In genomic region chr1:2555634-2556276, GRCh38 we compare ENCODE assay signal across 8 cellular contexts. TPM values are rescaled to one million over a fixed set of nuclear protein-coding genes. Genes with fewer than 3 reads are reported as not detected.
DNase-seq lines count a peak whose midpoint lies in the region; ATAC-seq lines count a peak whose summit lies in the region.

No MANE protein-coding gene starts in this region.

- peak overlapping the region; percentile 97 to 98 (median 97) for H3K27ac Mint-ChIP-seq in IgD-negative memory B cell
- peak overlapping the region; percentile 96 for H3K27ac Mint-ChIP-seq in dendritic cell treated with granulocyte-macrophage colony-stimulating factor and Interleukin-4, amounts not matched to agents 40 ng/mL and 50 ng/mL, for 4 days

- H3K4me1 ChIP-seq in mucosa of rectum (ENCODE audit: control insufficient read depth in 2 of 2, insufficient read depth in 2 of 2, low read length in 2 of 2), result peaks cover 28 to 35% of the 10 kb centered on the region in 2 donors
- peaks cover 37% of the 10 kb centered on the region for H3K4me1 ChIP-seq in stomach smooth muscle (ENCODE audit: control insufficient read depth, insufficient read depth, low read length)

- intact Hi-C loops in dendritic cell treated with granulocyte-macrophage colony-stimulating factor and Interleukin-4, amounts not matched to agents 40 ng/mL and 50 ng/mL, for 4 days (cut with micrococcal nuclease), result loop anchor here (1.0 to 2.0 kb wide), 2 partner anchors 7 to 23 kb away; no protein-coding TSS in a partner anchor

- H3K36me3 ChIP-seq in mucosa of rectum (ENCODE audit: control insufficient read depth in 2 of 2, insufficient read depth in 2 of 2, low read length in 2 of 2) (peaks cover 17 to 19% of the 10 kb centered on the region in 2 donors), stomach smooth muscle (ENCODE audit: control insufficient read depth in 2 of 2, insufficient read depth in 2 of 2, low read length in 2 of 2) (peaks cover 0 to 4% of the 10 kb centered on the region in 2 donors)

- peak; percentile 38 for ATAC-seq in GM19043 (IDR thresholded peaks at IDR 0.05; ENCODE audit: low read depth, unreplicated experiment)

- H3K9me3 ChIP-seq in mucosa of rectum (ENCODE audit: control insufficient read depth in 2 of 2, low read length in 2 of 2), result no peaks in the 10 kb centered on the region
- no peaks in the 10 kb centered on the region for H3K9me3 ChIP-seq in stomach smooth muscle (ENCODE audit: control insufficient read depth in 2 of 2, low read length in 2 of 2)

- peaks cover 13 to 22% (median 17%) of the 10 kb centered on the region in 3 donors for H3K4me1 Mint-ChIP-seq in IgD-negative memory B cell
- peaks cover 65% of the 10 kb centered on the region for H3K4me1 Mint-ChIP-seq in dendritic cell treated with granulocyte-macrophage colony-stimulating factor and Interleukin-4, amounts not matched to agents 40 ng/mL and 50 ng/mL, for 4 days (ENCODE audit: low read depth)

- H3K9ac ChIP-seq in mucosa of rectum (ENCODE audit: low read depth in 1 of 2, low read length in 2 of 2) (peak overlapping the region; percentile 99), stomach smooth muscle (ENCODE audit: low read length in 2 of 2) (peak overlapping the region; percentile 75 to 90)

- peak; percentile 79 for DNase-seq in AG08396 (ENCODE audit: low spot score)
- peak; percentile 77 for DNase-seq in activated CD4-positive, CD25-positive, alpha-beta regulatory T cell treated with anti-CD3 and anti-CD28 coated beads, Interleukin-2, amount 50 U/mL, for 72 hours
- no peak for DNase-seq in 8988T

- H3K27me3 Mint-ChIP-seq in IgD-negative memory B cell, result no peaks in the 10 kb centered on the region
- peaks cover 9% of the 10 kb centered on the region for H3K27me3 Mint-ChIP-seq in dendritic cell treated with granulocyte-macrophage colony-stimulating factor and Interleukin-4, amounts not matched to agents 40 ng/mL and 50 ng/mL, for 4 days

- H3K4me3 Mint-ChIP-seq in IgD-negative memory B cell, result peak overlapping the region; percentile 95 to 99 (median 97)
- H3K4me3 Mint-ChIP-seq in dendritic cell treated with granulocyte-macrophage colony-stimulating factor and Interleukin-4, amounts not matched to agents 40 ng/mL and 50 ng/mL, for 4 days, result peak overlapping the region; percentile 84

- no peaks in the 10 kb centered on the region for H3K36me3 Mint-ChIP-seq in IgD-negative memory B cell
- peaks cover 60% of the 10 kb centered on the region for H3K36me3 Mint-ChIP-seq in dendritic cell treated with granulocyte-macrophage colony-stimulating factor and Interleukin-4, amounts not matched to agents 40 ng/mL and 50 ng/mL, for 4 days (ENCODE audit: low read depth)

- H3K4me3 ChIP-seq in mucosa of rectum (ENCODE audit: low read length in 2 of 2), result peak overlapping the region; percentile 92 to 100
- peak overlapping the region; percentile 82 to 90 for H3K4me3 ChIP-seq in stomach smooth muscle (ENCODE audit: low read length in 2 of 2)

- no peaks in the 10 kb centered on the region for H3K27me3 ChIP-seq in mucosa of rectum (ENCODE audit: control insufficient read depth in 2 of 2, insufficient read depth in 2 of 2, low read length in 2 of 2)
- no peaks in the 10 kb centered on the region for H3K27me3 ChIP-seq in stomach smooth muscle (ENCODE audit: control insufficient read depth in 1 of 2, insufficient read depth in 2 of 2, low read length in 2 of 2)

- H3K27ac ChIP-seq in mucosa of rectum (ENCODE audit: low read depth in 2 of 2, low read length in 2 of 2), result peak overlapping the region; percentile 98 to 99
- peak overlapping the region; percentile 81 for H3K27ac ChIP-seq in stomach smooth muscle (ENCODE audit: low read length)

- H3K9me3 Mint-ChIP-seq in IgD-negative memory B cell, result no peaks in the 10 kb centered on the region
- no peaks in the 10 kb centered on the region for H3K9me3 Mint-ChIP-seq in dendritic cell treated with granulocyte-macrophage colony-stimulating factor and Interleukin-4, amounts not matched to agents 40 ng/mL and 50 ng/mL, for 4 days

RNA-seq across cellular contexts. Expression of gene TNFRSF14, which starts 0.4 kb away (rescaled TPM):
- 63.3 TPM for polyA plus RNA-seq in IgD-negative memory B cell

RNA-seq across cellular contexts. Expression of gene HES5, which starts 25.7 kb away (rescaled TPM):
- polyA plus RNA-seq in IgD-negative memory B cell, result not detected

RNA-seq across cellular contexts. Expression of gene PANK4, which starts 29.4 kb away (rescaled TPM):
- polyA plus RNA-seq in IgD-negative memory B cell, result 19.4 TPM

RNA-seq across cellular contexts. Expression of gene PRXL2B, which starts 30.8 kb away (rescaled TPM):
- 20.3 TPM for polyA plus RNA-seq in IgD-negative memory B cell
